18 cellular contexts compared by ENCODE assay signal in genomic region chr3:166783206-166783605, GRCh38.
"Had no signal": no experiment of that assay in that cellular context is flagged by ENCODE, and none has a peak within 500 bp of the region (broad histone marks: within the 10 kb centered on the region; RNA-seq: fewer than 3 reads in every experiment).

No MANE protein-coding gene starts in this region.

- H3K9ac ChIP-seq: SK-N-SH had no signal

- H3K9me3 ChIP-seq: SK-N-SH had no signal

- DNase-seq: IMR-90, Karpas-422, KG1, MM.1S, NCI-H1092 treated with DMSO at 0.1 percent for 48 hours, NCI-H1436, NCI-H187, NCI-H2029, NCI-H2107, NCI-H2227 treated with DMSO at 0.1 percent for 48 hours, NCI-H524, NCI-H526 treated with DMSO at 0.1 percent for 48 hours, NCI-H748 treated with DMSO at 0.1 percent for 48 hours, SHP77, SK-N-SH, SW 1271 had no signal

- H3K27ac ChIP-seq: RWPE1 had no signal

- H3K4me2 ChIP-seq: SK-N-SH had no signal

- ATAC-seq: HepG2 had no signal
